1 cellular context compared by ENCODE assay signal in the genomic region with DNA sequence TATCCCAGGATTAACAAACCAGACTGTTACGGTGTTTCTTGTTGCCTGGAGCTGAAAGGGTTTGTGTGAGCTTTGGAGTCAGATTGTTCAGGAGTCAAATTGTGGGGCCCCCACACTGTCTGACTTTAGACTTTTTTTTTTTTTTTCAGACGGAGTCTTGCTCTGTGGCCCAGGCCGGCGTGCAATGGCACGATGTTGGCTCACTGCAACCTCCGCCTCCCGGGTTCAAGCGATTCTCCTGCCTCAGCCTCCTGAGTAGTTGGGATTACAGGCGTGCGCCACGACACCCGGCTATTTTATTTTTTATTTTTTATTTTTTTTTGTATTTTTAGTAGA.
TF ChIP-seq lines count a peak whose summit lies in the region.

No MANE protein-coding gene starts in this region.

TF ChIP-seq in HEK293, 187 proteins besides CTCF, POLR2A, EP300 and RAD21 (continued from another document):
- TF ChIP-seq, protein P1, sequence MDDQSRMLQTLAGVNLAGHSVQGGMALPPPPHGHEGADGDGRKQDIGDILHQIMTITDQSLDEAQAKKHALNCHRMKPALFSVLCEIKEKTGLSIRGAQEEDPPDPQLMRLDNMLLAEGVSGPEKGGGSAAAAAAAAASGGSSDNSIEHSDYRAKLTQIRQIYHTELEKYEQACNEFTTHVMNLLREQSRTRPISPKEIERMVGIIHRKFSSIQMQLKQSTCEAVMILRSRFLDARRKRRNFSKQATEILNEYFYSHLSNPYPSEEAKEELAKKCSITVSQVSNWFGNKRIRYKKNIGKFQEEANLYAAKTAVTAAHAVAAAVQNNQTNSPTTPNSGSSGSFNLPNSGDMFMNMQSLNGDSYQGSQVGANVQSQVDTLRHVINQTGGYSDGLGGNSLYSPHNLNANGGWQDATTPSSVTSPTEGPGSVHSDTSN (CRISPR knock-in tag; IDR thresholded peaks at IDR 0.05): no peak
- TF ChIP-seq ZNF223 (tag by site-specific recombination; IDR thresholded peaks at IDR 0.05) (no peak), KLF1 (tag by site-specific recombination; IDR thresholded peaks at IDR 0.05) (no peak)
- TF ChIP-seq, protein P2, sequence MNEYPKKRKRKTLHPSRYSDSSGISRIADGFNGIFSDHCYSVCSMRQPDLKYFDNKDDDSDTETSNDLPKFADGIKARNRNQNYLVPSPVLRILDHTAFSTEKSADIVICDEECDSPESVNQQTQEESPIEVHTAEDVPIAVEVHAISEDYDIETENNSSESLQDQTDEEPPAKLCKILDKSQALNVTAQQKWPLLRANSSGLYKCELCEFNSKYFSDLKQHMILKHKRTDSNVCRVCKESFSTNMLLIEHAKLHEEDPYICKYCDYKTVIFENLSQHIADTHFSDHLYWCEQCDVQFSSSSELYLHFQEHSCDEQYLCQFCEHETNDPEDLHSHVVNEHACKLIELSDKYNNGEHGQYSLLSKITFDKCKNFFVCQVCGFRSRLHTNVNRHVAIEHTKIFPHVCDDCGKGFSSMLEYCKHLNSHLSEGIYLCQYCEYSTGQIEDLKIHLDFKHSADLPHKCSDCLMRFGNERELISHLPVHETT (tag by site-specific recombination; IDR thresholded peaks at IDR 0.05): no peak
